3 cellular contexts compared by ENCODE assay signal in the genomic region with DNA sequence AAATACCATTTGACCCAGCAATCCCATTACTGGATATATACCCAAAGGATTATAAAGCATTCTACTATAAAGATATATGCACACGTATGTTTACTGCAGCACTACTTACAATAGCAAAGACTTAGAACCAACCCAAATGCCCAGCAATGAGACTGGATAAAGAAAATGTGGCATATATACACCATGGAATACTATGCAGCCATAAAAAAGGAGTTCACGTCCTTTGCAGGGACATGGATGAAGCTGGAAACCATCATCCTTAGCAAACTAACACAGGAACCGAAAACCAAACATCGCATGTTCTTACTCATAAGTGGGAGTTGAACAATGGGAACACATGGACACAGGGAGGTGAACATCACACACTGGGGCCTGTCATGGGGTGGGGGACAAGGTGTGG.
TF ChIP-seq lines count a peak whose summit lies in the region.

No MANE protein-coding gene starts in this region.

TF ChIP-seq in HEK293, 187 proteins besides CTCF, POLR2A, EP300 and RAD21:
- TF ChIP-seq ZNF146 (tag by site-specific recombination; IDR thresholded peaks at IDR 0.05), result peak; percentile 98

TF ChIP-seq in K562, 482 proteins besides CTCF, POLR2A, EP300 and RAD21:
- TF ChIP-seq BCOR (IDR thresholded peaks at IDR 0.05) (peak; percentile 67), RBM25 (IDR thresholded peaks at IDR 0.05; ENCODE audit: low read depth, low read length, severe bottlenecking) (peak; percentile 36), KDM1A (IDR thresholded peaks at IDR 0.05) (0 out of 4 replicates have a peak, but pooled peaks have one; percentile 11 to 13), ZNF146 (CRISPR knock-in tag; IDR thresholded peaks at IDR 0.05; ENCODE audit: unreplicated experiment) (peak; percentile 99)
- TF ChIP-seq, protein P1, sequence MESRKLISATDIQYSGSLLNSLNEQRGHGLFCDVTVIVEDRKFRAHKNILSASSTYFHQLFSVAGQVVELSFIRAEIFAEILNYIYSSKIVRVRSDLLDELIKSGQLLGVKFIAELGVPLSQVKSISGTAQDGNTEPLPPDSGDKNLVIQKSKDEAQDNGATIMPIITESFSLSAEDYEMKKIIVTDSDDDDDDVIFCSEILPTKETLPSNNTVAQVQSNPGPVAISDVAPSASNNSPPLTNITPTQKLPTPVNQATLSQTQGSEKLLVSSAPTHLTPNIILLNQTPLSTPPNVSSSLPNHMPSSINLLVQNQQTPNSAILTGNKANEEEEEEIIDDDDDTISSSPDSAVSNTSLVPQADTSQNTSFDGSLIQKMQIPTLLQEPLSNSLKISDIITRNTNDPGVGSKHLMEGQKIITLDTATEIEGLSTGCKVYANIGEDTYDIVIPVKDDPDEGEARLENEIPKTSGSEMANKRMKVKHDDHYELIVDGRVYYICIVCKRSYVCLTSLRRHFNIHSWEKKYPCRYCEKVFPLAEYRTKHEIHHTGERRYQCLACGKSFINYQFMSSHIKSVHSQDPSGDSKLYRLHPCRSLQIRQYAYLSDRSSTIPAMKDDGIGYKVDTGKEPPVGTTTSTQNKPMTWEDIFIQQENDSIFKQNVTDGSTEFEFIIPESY (CRISPR knock-in tag; IDR thresholded peaks at IDR 0.05), result 0 out of 2 replicates have a peak, but pooled peaks have one; percentile 3

TF ChIP-seq in HepG2, 621 proteins besides CTCF, POLR2A, EP300 and RAD21:
- peak; percentile 62; the same call in 1 of the 2 replicates for TF ChIP-seq ZMYM3 (CRISPR knock-in tag; IDR thresholded peaks at IDR 0.05)
- peak; percentile 43; the same call in 1 of the 2 replicates for TF ChIP-seq ADNP (CRISPR knock-in tag; IDR thresholded peaks at IDR 0.05)
